Comparison of ENCODE assay signal across 2 cellular contexts in genomic region chr3:168091961-168092360, GRCh38.
TF ChIP-seq lines count a peak whose summit lies in the region.

No MANE protein-coding gene starts in this region.

TF ChIP-seq in HEK293, 187 proteins besides CTCF, POLR2A, EP300 and RAD21 (continued from another document and continues in another):
- TF ChIP-seq, protein P1, sequence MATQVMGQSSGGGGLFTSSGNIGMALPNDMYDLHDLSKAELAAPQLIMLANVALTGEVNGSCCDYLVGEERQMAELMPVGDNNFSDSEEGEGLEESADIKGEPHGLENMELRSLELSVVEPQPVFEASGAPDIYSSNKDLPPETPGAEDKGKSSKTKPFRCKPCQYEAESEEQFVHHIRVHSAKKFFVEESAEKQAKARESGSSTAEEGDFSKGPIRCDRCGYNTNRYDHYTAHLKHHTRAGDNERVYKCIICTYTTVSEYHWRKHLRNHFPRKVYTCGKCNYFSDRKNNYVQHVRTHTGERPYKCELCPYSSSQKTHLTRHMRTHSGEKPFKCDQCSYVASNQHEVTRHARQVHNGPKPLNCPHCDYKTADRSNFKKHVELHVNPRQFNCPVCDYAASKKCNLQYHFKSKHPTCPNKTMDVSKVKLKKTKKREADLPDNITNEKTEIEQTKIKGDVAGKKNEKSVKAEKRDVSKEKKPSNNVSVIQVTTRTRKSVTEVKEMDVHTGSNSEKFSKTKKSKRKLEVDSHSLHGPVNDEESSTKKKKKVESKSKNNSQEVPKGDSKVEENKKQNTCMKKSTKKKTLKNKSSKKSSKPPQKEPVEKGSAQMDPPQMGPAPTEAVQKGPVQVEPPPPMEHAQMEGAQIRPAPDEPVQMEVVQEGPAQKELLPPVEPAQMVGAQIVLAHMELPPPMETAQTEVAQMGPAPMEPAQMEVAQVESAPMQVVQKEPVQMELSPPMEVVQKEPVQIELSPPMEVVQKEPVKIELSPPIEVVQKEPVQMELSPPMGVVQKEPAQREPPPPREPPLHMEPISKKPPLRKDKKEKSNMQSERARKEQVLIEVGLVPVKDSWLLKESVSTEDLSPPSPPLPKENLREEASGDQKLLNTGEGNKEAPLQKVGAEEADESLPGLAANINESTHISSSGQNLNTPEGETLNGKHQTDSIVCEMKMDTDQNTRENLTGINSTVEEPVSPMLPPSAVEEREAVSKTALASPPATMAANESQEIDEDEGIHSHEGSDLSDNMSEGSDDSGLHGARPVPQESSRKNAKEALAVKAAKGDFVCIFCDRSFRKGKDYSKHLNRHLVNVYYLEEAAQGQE (tag by site-specific recombination; IDR thresholded peaks at IDR 0.05), result no peak
- no peak for TF ChIP-seq ZNF513 (tag by site-specific recombination; IDR thresholded peaks at IDR 0.05)
- no peak for TF ChIP-seq ZNF677 (tag by site-specific recombination; IDR thresholded peaks at IDR 0.05)
- no peak for TF ChIP-seq ZNF133 (tag by site-specific recombination; IDR thresholded peaks at IDR 0.05)
- peak; percentile 76 for TF ChIP-seq GLIS1 (tag by site-specific recombination; IDR thresholded peaks at IDR 0.05)
- TF ChIP-seq ZNF366 (tag by site-specific recombination; conservative IDR thresholded peaks at IDR 0.05), result no peak
- no peak for TF ChIP-seq GLI2 (tag by site-specific recombination; IDR thresholded peaks at IDR 0.05; ENCODE audit: borderline replicate concordance, low read depth)
- TF ChIP-seq ZNF521 (tag by site-specific recombination; IDR thresholded peaks at IDR 0.05), result no peak
- TF ChIP-seq TCF7L2 (IDR thresholded peaks at IDR 0.05; ENCODE audit: borderline replicate concordance, low read depth, low read length), result peak; percentile 89
- no peak for TF ChIP-seq ZNF19 (tag by site-specific recombination; IDR thresholded peaks at IDR 0.05; ENCODE audit: low read depth)
- TF ChIP-seq KLF16 (tag by site-specific recombination; IDR thresholded peaks at IDR 0.05), result no peak
- TF ChIP-seq ZNF610 (tag by site-specific recombination; IDR thresholded peaks at IDR 0.05; ENCODE audit: borderline replicate concordance), result no peak
- no peak for TF ChIP-seq ZBTB21 (tag by site-specific recombination; IDR thresholded peaks at IDR 0.05)
- TF ChIP-seq ZNF785 (tag by site-specific recombination; IDR thresholded peaks at IDR 0.05), result no peak
- TF ChIP-seq, protein P2, sequence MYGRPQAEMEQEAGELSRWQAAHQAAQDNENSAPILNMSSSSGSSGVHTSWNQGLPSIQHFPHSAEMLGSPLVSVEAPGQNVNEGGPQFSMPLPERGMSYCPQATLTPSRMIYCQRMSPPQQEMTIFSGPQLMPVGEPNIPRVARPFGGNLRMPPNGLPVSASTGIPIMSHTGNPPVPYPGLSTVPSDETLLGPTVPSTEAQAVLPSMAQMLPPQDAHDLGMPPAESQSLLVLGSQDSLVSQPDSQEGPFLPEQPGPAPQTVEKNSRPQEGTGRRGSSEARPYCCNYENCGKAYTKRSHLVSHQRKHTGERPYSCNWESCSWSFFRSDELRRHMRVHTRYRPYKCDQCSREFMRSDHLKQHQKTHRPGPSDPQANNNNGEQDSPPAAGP (tag by site-specific recombination; IDR thresholded peaks at IDR 0.05), result no peak
- TF ChIP-seq ZIC2 (tag by site-specific recombination; IDR thresholded peaks at IDR 0.05), result peak; percentile 21; the same call in 1 of the 2 replicates
- no peak for TF ChIP-seq PBX3 (CRISPR knock-in tag; IDR thresholded peaks at IDR 0.05)
- no peak for TF ChIP-seq SP2 (tag by site-specific recombination; IDR thresholded peaks at IDR 0.05)

TF ChIP-seq in K562, 482 proteins besides CTCF, POLR2A, EP300 and RAD21 (continued from another document):
- TF ChIP-seq, protein P3, sequence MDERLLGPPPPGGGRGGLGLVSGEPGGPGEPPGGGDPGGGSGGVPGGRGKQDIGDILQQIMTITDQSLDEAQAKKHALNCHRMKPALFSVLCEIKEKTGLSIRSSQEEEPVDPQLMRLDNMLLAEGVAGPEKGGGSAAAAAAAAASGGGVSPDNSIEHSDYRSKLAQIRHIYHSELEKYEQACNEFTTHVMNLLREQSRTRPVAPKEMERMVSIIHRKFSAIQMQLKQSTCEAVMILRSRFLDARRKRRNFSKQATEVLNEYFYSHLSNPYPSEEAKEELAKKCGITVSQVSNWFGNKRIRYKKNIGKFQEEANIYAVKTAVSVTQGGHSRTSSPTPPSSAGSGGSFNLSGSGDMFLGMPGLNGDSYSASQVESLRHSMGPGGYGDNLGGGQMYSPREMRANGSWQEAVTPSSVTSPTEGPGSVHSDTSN (CRISPR knock-in tag; IDR thresholded peaks at IDR 0.05; ENCODE audit: low read depth), result no peak
- TF ChIP-seq, protein P3 (tag; conservative IDR thresholded peaks at IDR 0.05; ENCODE audit: low read depth), result 0 out of 2 replicates have a peak, but pooled peaks have one; percentile 18
